In the genomic region with DNA sequence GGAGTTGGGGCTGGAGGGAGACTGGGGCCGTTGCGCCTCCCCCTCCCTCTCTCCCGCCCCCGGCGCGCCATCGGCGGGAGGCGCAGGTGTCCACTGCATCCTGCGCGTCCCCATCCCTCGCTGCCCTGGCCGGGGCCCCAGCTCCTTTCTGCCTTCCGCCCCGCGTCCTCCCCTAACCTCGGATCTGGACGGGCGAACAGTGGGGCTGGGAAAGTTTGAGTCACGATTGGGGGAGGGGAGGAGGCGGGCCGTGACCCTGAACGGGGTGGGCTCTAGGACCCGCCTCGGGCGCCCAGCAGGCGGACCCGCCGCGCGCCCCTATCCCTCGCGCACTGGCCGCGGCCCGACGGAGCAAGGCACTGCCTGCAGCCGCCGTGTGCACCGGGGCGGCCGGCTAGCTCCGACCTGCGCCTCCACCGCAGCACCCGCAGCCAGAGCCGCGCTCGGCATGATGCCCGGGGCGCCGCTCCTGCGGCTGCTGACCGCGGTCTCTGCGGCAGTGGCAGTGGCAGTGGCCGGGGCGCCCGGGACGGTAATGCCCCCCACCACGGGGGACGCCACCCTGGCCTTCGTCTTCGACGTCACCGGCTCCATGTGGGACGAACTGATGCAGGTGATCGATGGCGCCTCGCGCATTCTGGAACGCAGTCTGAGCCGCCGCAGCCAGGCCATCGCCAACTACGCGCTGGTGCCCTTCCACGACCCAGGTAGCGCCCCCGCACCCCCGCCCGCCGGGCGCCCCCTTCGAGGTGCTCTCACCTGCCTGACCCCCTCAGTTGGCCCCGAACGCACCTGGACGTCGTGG, we compare ENCODE assay signal across 10 cellular contexts. TPM values are rescaled to one million over a fixed set of nuclear protein-coding genes. Genes with fewer than 3 reads are reported as not detected.
A peak's percentile ranks its signal among the peaks of the same experiment; 100 is the strongest.
DNase-seq lines count a peak whose midpoint lies in the region; ATAC-seq and TF ChIP-seq lines count a peak whose summit lies in the region.
"Had no signal": no experiment of that assay in that cellular context is flagged by ENCODE, and none has a peak within 500 bp of the region (broad histone marks: within the 10 kb centered on the region; RNA-seq: fewer than 3 reads in every experiment).

A gene with protein sequence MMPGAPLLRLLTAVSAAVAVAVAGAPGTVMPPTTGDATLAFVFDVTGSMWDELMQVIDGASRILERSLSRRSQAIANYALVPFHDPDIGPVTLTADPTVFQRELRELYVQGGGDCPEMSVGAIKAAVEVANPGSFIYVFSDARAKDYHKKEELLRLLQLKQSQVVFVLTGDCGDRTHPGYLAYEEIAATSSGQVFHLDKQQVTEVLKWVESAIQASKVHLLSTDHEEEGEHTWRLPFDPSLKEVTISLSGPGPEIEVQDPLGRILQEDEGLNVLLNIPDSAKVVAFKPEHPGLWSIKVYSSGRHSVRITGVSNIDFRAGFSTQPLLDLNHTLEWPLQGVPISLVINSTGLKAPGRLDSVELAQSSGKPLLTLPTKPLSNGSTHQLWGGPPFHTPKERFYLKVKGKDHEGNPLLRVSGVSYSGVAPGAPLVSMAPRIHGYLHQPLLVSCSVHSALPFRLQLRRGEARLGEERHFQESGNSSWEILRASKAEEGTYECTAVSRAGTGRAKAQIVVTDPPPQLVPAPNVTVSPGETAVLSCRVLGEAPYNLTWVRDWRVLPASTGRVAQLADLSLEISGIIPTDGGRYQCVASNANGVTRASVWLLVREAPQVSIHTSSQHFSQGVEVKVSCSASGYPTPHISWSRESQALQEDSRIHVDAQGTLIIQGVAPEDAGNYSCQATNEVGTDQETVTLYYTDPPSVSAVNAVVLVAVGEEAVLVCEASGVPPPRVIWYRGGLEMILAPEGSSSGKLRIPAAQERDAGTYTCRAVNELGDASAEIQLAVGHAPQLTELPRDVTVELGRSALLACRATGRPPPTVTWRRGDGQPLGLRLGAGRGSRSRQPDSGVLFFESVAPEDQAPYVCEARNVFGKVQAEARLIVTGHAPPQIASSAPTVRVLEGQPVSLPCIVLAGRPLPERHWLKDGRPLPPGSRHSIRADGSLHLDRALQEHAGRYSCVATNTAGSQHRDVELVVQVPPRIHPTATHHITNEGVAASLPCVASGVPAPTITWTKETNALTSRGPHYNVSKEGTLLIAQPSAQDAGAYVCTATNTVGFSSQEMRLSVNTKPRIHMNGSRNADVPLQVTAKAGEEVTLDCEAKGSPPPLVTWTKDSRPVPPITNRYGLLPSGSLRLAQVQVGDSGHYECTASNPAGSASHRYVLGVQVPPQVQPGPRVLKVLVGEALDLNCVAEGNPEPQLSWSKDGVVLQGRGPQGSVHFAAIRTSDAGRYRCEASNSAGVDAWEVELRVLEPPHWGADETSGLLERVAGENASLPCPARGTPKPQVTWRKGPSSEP (N-terminal part only) (plus strand): TSS at position 330 of the 805 bp plus-strand sequence. CDS start 119 bp downstream, at position 449.

- H3K36me3 ChIP-seq in upper lobe of right lung: no peaks in the 10 kb centered on the region

- intact Hi-C loops in upper lobe of right lung (cut with DNase I): no loop called here

- DNase-seq in NCI-H82 (lab: John Stamatoyannopoulos, UW): peak; percentile 37
- no peak for DNase-seq in NCI-H82 treated with DMSO at 0.1 percent for 48 hours (lab: John Stamatoyannopoulos, UW; ENCODE audit: unreplicated experiment)
- peak; percentile 64 for DNase-seq in endothelial cell (ENCODE audit: low spot score)
- DNase-seq in mesenteric fat pad (ENCODE audit: low spot score): peak; percentile 88
- no peak for DNase-seq in upper lobe of right lung
- no peak for DNase-seq in SKM-1 (lab: John Stamatoyannopoulos, UW; ENCODE audit: unreplicated experiment)
- no peak for DNase-seq in T-helper 9 cell
- DNase-seq: body of pancreas had no signal

- peaks cover 7% of the 10 kb centered on the region for H3K4me1 ChIP-seq in upper lobe of right lung

- peaks cover 43% of the 10 kb centered on the region for H3K4me1 Mint-ChIP-seq in endothelial cell (ENCODE audit: unreplicated experiment)

- TF ChIP-seq CTCF in endothelial cell (IDR thresholded peaks at IDR 0.05; ENCODE audit: unreplicated experiment): no peak
- no peak for TF ChIP-seq CTCF in upper lobe of right lung (IDR thresholded peaks at IDR 0.05)

- H3K4me3 ChIP-seq in upper lobe of right lung: peak within 1 kb of the TSS; percentile 32
- H3K4me3 ChIP-seq: body of pancreas had no signal

- H3K27ac Mint-ChIP-seq in endothelial cell (ENCODE audit: unreplicated experiment): no peak within 1 kb of the TSS

- H3K36me3 Mint-ChIP-seq in endothelial cell (ENCODE audit: low read depth, unreplicated experiment): no peaks in the 10 kb centered on the region

- H3K27me3 ChIP-seq in upper lobe of right lung: peaks cover 26% of the 10 kb centered on the region

- ATAC-seq in upper lobe of right lung: peak; percentile 40
- ATAC-seq in GM18858 (IDR thresholded peaks at IDR 0.05; ENCODE audit: unreplicated experiment): no peak
- ATAC-seq: body of pancreas had no signal

- no peaks in the 10 kb centered on the region for H3K9me3 Mint-ChIP-seq in endothelial cell (ENCODE audit: unreplicated experiment)

- H3K27ac ChIP-seq in upper lobe of right lung: no peak within 1 kb of the TSS
- H3K27ac ChIP-seq: body of pancreas had no signal

- peaks cover 20% of the 10 kb centered on the region for H3K27me3 Mint-ChIP-seq in endothelial cell (ENCODE audit: unreplicated experiment)

- H3K9me3 ChIP-seq in upper lobe of right lung: no peaks in the 10 kb centered on the region
- H3K9me3 ChIP-seq: body of pancreas had no signal

- peak within 1 kb of the TSS; percentile 90 for H3K4me3 Mint-ChIP-seq in endothelial cell (ENCODE audit: unreplicated experiment)

RNA-seq across cellular contexts. Expression of the gene that starts here (rescaled TPM):
- total RNA-seq in endothelial cell (ENCODE audit: unreplicated experiment): 29.6 TPM
- 3.1 TPM for total RNA-seq in mesenteric fat pad
- 7.8 TPM for total RNA-seq in upper lobe of right lung
- total RNA-seq: T-helper 2 cell treated with Interferon-gamma antibody and Interleukin-4, amounts not matched to agents 100 ng/mL and 5 ng/mL, for 36 hours had no signal

Comparison
In these comparisons a context has a peak if more than half of its experiments do, and no peak if none do; other contexts are left out.
1. DNase-seq: peak in NCI-H82 (single experiment), endothelial cell (single experiment) and mesenteric fat pad (single experiment); none in NCI-H82 treated with DMSO at 0.1 percent for 48 hours (single experiment), upper lobe of right lung (single experiment), SKM-1 (single experiment) and T-helper 9 cell (single experiment).